ENCODE assay signal across 40 cellular contexts in the genomic region with DNA sequence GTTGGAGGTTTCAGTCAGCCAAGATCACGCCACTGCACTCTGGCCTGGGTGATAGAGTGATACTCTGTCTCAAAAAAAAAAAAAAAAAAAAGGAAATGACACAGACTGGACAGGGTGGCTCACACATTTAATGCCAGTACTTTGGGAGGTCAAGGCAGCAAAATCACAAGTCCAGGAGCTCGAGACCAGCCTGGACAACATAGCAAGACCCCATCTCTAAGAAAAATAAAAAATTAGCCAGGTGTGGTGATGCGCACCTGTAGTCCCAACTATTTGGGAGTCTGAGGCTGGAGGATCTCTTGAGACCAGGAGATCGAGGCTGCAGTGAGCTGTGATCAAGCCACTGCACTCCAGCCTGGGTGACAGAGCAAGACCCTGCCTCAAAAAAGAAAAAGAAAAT. TPM values are rescaled to one million over a fixed set of nuclear protein-coding genes. Genes with fewer than 3 reads are reported as not detected.
"Had no signal": no experiment of that assay in that cellular context is flagged by ENCODE, and none has a peak within 500 bp of the region (broad histone marks: within the 10 kb centered on the region; RNA-seq: fewer than 3 reads in every experiment).

No MANE protein-coding gene starts in this region.

- H3K4me1 Mint-ChIP-seq: brain had no signal

- H3K36me3 ChIP-seq: adrenal gland, ascending aorta, brain microvascular endothelial cell, breast epithelium, cardiac muscle cell had no signal

- H3K36me3 Mint-ChIP-seq: activated naive CD4-positive, alpha-beta T cell treated with anti-CD3 and anti-CD28 coated beads, Interleukin-2, amount 10 ng/mL, durations not matched to agents 7 days and 5 days; activated naive CD4-positive, alpha-beta T cell treated with anti-CD3 and anti-CD28 coated beads, Interleukin-2, amount 50 U/mL, for 24 hours; activated naive CD4-positive, alpha-beta T cell treated with anti-CD3 and anti-CD28 coated beads, Interleukin-2, amount 50 U/mL, for 72 hours; activated naive CD8-positive, alpha-beta T cell; activated naive CD8-positive, alpha-beta T cell treated with anti-CD3 and anti-CD28 coated beads for 36 hours; activated naive CD8-positive, alpha-beta T cell treated with anti-CD3 and anti-CD28 coated beads, Interleukin-2, amount 10 ng/mL, durations not matched to agents 7 days and 5 days; brain had no signal

- H3K27me3 Mint-ChIP-seq: activated naive CD4-positive, alpha-beta T cell treated with anti-CD3 and anti-CD28 coated beads, Interleukin-2, amount 50 U/mL, for 24 hours; activated naive CD8-positive, alpha-beta T cell; activated naive CD8-positive, alpha-beta T cell treated with anti-CD3 and anti-CD28 coated beads for 36 hours; activated T-cell treated with anti-CD3 and anti-CD28 coated beads, Interleukin-2, amount 50 U/mL, for 24 hours; activated T-helper 17 cell treated with anti-CD3 and anti-CD28 coated beads, Interleukin-2, amount 50 U/mL, for 72 hours had no signal

- H3K27me3 ChIP-seq: adrenal gland, ascending aorta, body of pancreas, brain microvascular endothelial cell, breast epithelium, cardiac muscle cell had no signal

- DNase-seq: activated effector memory CD4-positive, alpha-beta T cell treated with anti-CD3 and anti-CD28 coated beads, Interleukin-2, amount 50 U/mL, for 16 hours; activated effector memory CD4-positive, alpha-beta T cell treated with Interleukin-2 at 50 U/mL for 16 hours; activated gamma-delta T cell; activated gamma-delta T cell treated with Interleukin-2 at 50 U/mL for 16 hours; activated naive CD4-positive, alpha-beta T cell; activated naive CD4-positive, alpha-beta T cell treated with anti-CD3 and anti-CD28 coated beads for 36 hours; activated naive CD4-positive, alpha-beta T cell treated with anti-CD3 and anti-CD28 coated beads, Interleukin-2, amount 10 ng/mL, durations not matched to agents 7 days and 5 days; activated naive CD4-positive, alpha-beta T cell treated with anti-CD3 and anti-CD28 coated beads, Interleukin-2, amount 50 U/mL, for 16 hours; activated naive CD4-positive, alpha-beta T cell treated with Interleukin-2 at 50 U/mL for 16 hours; activated naive CD8-positive, alpha-beta T cell treated with anti-CD3 and anti-CD28 coated beads for 36 hours; activated naive CD8-positive, alpha-beta T cell treated with anti-CD3 and anti-CD28 coated beads, Interleukin-2, amount 10 ng/mL, durations not matched to agents 7 days and 5 days; activated naive CD8-positive, alpha-beta T cell treated with anti-CD3 and anti-CD28 coated beads, Interleukin-2, amount 50 U/mL, for 24 hours; activated T-cell treated with anti-CD3 and anti-CD28 coated beads, Interleukin-2, amount 50 U/mL, for 1 hour; activated T-cell treated with anti-CD3 and anti-CD28 coated beads, Interleukin-2, amount 50 U/mL, for 24 hours; activated T-cell treated with anti-CD3 and anti-CD28 coated beads, Interleukin-2, amount 50 U/mL, for 4 hours; activated T-cell treated with anti-CD3 and anti-CD28 coated beads, Interleukin-2, amount 50 U/mL, for 48 hours; activated T-cell treated with anti-CD3 and anti-CD28 coated beads, Interleukin-2, amount 50 U/mL, for 72 hours; adrenal gland; amniotic stem cell; amygdala; anterior cingulate cortex; aorta; body of pancreas; brain microvascular endothelial cell; caudate nucleus; central memory CD4-positive, alpha-beta T cell had no signal

- H3K27ac ChIP-seq: adrenal gland, ascending aorta, body of pancreas, brain microvascular endothelial cell, breast epithelium, cardiac muscle cell had no signal

- H3K9me3 Mint-ChIP-seq: activated naive CD4-positive, alpha-beta T cell treated with anti-CD3 and anti-CD28 coated beads for 36 hours; activated naive CD4-positive, alpha-beta T cell treated with anti-CD3 and anti-CD28 coated beads, Interleukin-2, amount 10 ng/mL, durations not matched to agents 7 days and 5 days; activated naive CD4-positive, alpha-beta T cell treated with anti-CD3 and anti-CD28 coated beads, Interleukin-2, amount 50 U/mL, for 24 hours; activated naive CD4-positive, alpha-beta T cell treated with anti-CD3 and anti-CD28 coated beads, Interleukin-2, amount 50 U/mL, for 72 hours; activated naive CD8-positive, alpha-beta T cell treated with anti-CD3 and anti-CD28 coated beads for 36 hours; activated naive CD8-positive, alpha-beta T cell treated with anti-CD3 and anti-CD28 coated beads, Interleukin-2, amount 10 ng/mL, durations not matched to agents 7 days and 5 days; activated naive CD8-positive, alpha-beta T cell treated with anti-CD3 and anti-CD28 coated beads, Interleukin-2, amount 50 U/mL, for 24 hours; activated T-cell treated with anti-CD3 and anti-CD28 coated beads, Interleukin-2, amount 50 U/mL, for 24 hours; activated T-cell treated with anti-CD3 and anti-CD28 coated beads, Interleukin-2, amount 50 U/mL, for 72 hours; activated T-helper 1 cell treated with anti-CD3 and anti-CD28 coated beads, Interleukin-12 subunit alpha, Interleukin-12 subunit beta, Interleukin-2, Interleukin-4 antibody, amounts not matched to agents 30 ng/mL and 10 ng/mL and 1 ng/mL, durations not matched to agents 14 hours and 24 hours and 36 hours; activated T-helper 17 cell treated with anti-CD3 and anti-CD28 coated beads, Interleukin-2, amount 50 U/mL, for 72 hours; activated T-helper 2 cell treated with anti-CD3 and anti-CD28 coated beads, Interferon-gamma antibody, Interleukin-2, Interleukin-4, amounts not matched to agents 10 μg/mL and 5 μg/mL and 100 μg/mL, durations not matched to agents 14 hours and 24 hours and 36 hours; brain had no signal

- H3K9me3 ChIP-seq: adrenal gland, ascending aorta, body of pancreas, breast epithelium had no signal

- H3K4me1 ChIP-seq: ascending aorta, body of pancreas, breast epithelium had no signal

- FAIRE-seq: astrocyte, bronchial epithelial cell, colon had no signal

- ATAC-seq: activated naive CD4-positive, alpha-beta T cell treated with anti-CD3 and anti-CD28 coated beads, Interleukin-2, amount 50 U/mL, for 72 hours; activated naive CD8-positive, alpha-beta T cell treated with anti-CD3 and anti-CD28 coated beads, Interleukin-2, amount 50 U/mL, for 24 hours; activated T-cell treated with anti-CD3 and anti-CD28 coated beads, Interleukin-2, amount 50 U/mL, for 4 hours; activated T-cell treated with anti-CD3 and anti-CD28 coated beads, Interleukin-2, amount 50 U/mL, for 72 hours; activated T-helper 17 cell treated with anti-CD3 and anti-CD28 coated beads, Interleukin-2, amount 50 U/mL, for 72 hours; body of pancreas had no signal

- H3K4me3 Mint-ChIP-seq: activated naive CD4-positive, alpha-beta T cell treated with anti-CD3 and anti-CD28 coated beads for 36 hours; activated naive CD4-positive, alpha-beta T cell treated with anti-CD3 and anti-CD28 coated beads, Interleukin-2, amount 10 ng/mL, durations not matched to agents 7 days and 5 days; activated naive CD4-positive, alpha-beta T cell treated with anti-CD3 and anti-CD28 coated beads, Interleukin-2, amount 50 U/mL, for 24 hours; activated naive CD8-positive, alpha-beta T cell; activated naive CD8-positive, alpha-beta T cell treated with anti-CD3 and anti-CD28 coated beads for 36 hours; activated naive CD8-positive, alpha-beta T cell treated with anti-CD3 and anti-CD28 coated beads, Interleukin-2, amount 10 ng/mL, durations not matched to agents 7 days and 5 days; activated naive CD8-positive, alpha-beta T cell treated with anti-CD3 and anti-CD28 coated beads, Interleukin-2, amount 50 U/mL, for 24 hours; activated T-cell treated with anti-CD3 and anti-CD28 coated beads, Interleukin-2, amount 50 U/mL, for 24 hours; activated T-cell treated with anti-CD3 and anti-CD28 coated beads, Interleukin-2, amount 50 U/mL, for 4 hours; activated T-cell treated with anti-CD3 and anti-CD28 coated beads, Interleukin-2, amount 50 U/mL, for 72 hours; activated T-helper 1 cell treated with anti-CD3 and anti-CD28 coated beads, Interleukin-12 subunit alpha, Interleukin-12 subunit beta, Interleukin-2, Interleukin-4 antibody, amounts not matched to agents 30 ng/mL and 10 ng/mL and 1 ng/mL, durations not matched to agents 14 hours and 24 hours and 36 hours; activated T-helper 17 cell treated with anti-CD3 and anti-CD28 coated beads, Interleukin-2, amount 50 U/mL, for 72 hours; brain had no signal

- H3K27ac Mint-ChIP-seq: activated naive CD4-positive, alpha-beta T cell treated with anti-CD3 and anti-CD28 coated beads for 36 hours; activated naive CD4-positive, alpha-beta T cell treated with anti-CD3 and anti-CD28 coated beads, Interleukin-2, amount 10 ng/mL, durations not matched to agents 7 days and 5 days; activated naive CD4-positive, alpha-beta T cell treated with anti-CD3 and anti-CD28 coated beads, Interleukin-2, amount 50 U/mL, for 24 hours; activated naive CD8-positive, alpha-beta T cell; activated naive CD8-positive, alpha-beta T cell treated with anti-CD3 and anti-CD28 coated beads for 36 hours; activated naive CD8-positive, alpha-beta T cell treated with anti-CD3 and anti-CD28 coated beads, Interleukin-2, amount 10 ng/mL, durations not matched to agents 7 days and 5 days; activated naive CD8-positive, alpha-beta T cell treated with anti-CD3 and anti-CD28 coated beads, Interleukin-2, amount 50 U/mL, for 24 hours; activated T-cell treated with anti-CD3 and anti-CD28 coated beads, Interleukin-2, amount 50 U/mL, for 24 hours; activated T-cell treated with anti-CD3 and anti-CD28 coated beads, Interleukin-2, amount 50 U/mL, for 72 hours; activated T-helper 1 cell treated with anti-CD3 and anti-CD28 coated beads, Interleukin-12 subunit alpha, Interleukin-12 subunit beta, Interleukin-2, Interleukin-4 antibody, amounts not matched to agents 30 ng/mL and 10 ng/mL and 1 ng/mL, durations not matched to agents 14 hours and 24 hours and 36 hours; activated T-helper 17 cell treated with anti-CD3 and anti-CD28 coated beads, Interleukin-2, amount 50 U/mL, for 72 hours; activated T-helper 2 cell treated with anti-CD3 and anti-CD28 coated beads, Interferon-gamma antibody, Interleukin-2, Interleukin-4, amounts not matched to agents 10 μg/mL and 5 μg/mL and 100 μg/mL, durations not matched to agents 14 hours and 24 hours and 36 hours; brain had no signal

- H3K4me3 ChIP-seq: adrenal gland, ascending aorta, body of pancreas, breast epithelium, cardiac muscle cell had no signal

RNA-seq across cellular contexts. Expression of a gene that starts 35.5 kb away (rescaled TPM):
- total RNA-seq: ascending aorta, astrocyte, bronchial epithelial cell, cardiac muscle cell, chondrocyte had no signal
- polyA plus RNA-seq: cardiac muscle cell had no signal
